Comparison of ENCODE assay signal across 2 cellular contexts in the genomic region with DNA sequence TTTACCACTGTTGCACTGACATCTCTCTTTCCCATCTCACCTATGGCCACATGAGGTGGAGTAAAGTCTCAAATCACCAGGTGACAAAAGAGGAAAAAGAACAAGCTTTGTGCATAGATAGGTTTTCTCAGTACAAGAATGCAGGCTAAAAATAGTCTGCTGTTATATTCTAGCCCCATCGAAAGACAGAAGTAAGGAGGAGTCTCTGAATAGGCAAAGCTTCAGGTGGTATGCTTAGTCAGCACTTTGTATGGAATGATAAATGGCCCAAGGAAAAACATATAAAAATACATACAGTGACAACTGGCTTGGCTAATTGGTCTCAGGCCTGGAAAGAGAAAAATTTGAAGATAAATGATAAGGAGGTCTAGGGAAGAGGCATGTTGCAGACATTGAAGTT.
TF ChIP-seq lines count a peak whose summit lies in the region.

No MANE protein-coding gene starts in this region.

TF ChIP-seq in GM23338, 12 proteins besides CTCF, POLR2A, EP300 and RAD21 (continued from another document and continues in another):
- no peak for TF ChIP-seq CREB1 (CRISPR knock-in tag; IDR thresholded peaks at IDR 0.05; ENCODE audit: low read depth)
- no peak for TF ChIP-seq ZNF114 (CRISPR knock-in tag; IDR thresholded peaks at IDR 0.05)
- TF ChIP-seq EZH2 (IDR thresholded peaks at IDR 0.05; ENCODE audit: low read depth, unreplicated experiment) = no peak
- no peak for TF ChIP-seq POLR2AphosphoS5 (IDR thresholded peaks at IDR 0.05; ENCODE audit: low read depth)
- TF ChIP-seq EZH2phosphoT487 (IDR thresholded peaks at IDR 0.05; ENCODE audit: unreplicated experiment) = no peak
- no peak for TF ChIP-seq REST (IDR thresholded peaks at IDR 0.05; ENCODE audit: unreplicated experiment)
- TF ChIP-seq STAT1 (IDR thresholded peaks at IDR 0.05; ENCODE audit: unreplicated experiment) = no peak
- no peak for TF ChIP-seq JUNB (IDR thresholded peaks at IDR 0.05; ENCODE audit: unreplicated experiment)
- no peak for TF ChIP-seq ETS1 (IDR thresholded peaks at IDR 0.05)
- no peak for TF ChIP-seq NANOG (IDR thresholded peaks at IDR 0.05; ENCODE audit: borderline replicate concordance)

TF ChIP-seq in H1, 55 proteins besides CTCF, POLR2A, EP300 and RAD21 (continued from another document):
- no peak for TF ChIP-seq RFX5 (IDR thresholded peaks at IDR 0.05; ENCODE audit: borderline replicate concordance, low read depth, low read length)
